ENCODE assay signal across 1 cellular context in genomic region chr9:134338394-134339182, GRCh38.
TF ChIP-seq lines count a peak whose summit lies in the region.

No MANE protein-coding gene starts in this region.

TF ChIP-seq in K562, 482 proteins besides CTCF, POLR2A, EP300 and RAD21 (continued from another document and continues in another):
- TF ChIP-seq RERE (CRISPR knock-in tag; IDR thresholded peaks at IDR 0.05; ENCODE audit: borderline replicate concordance) (peak; percentile 78; the same call in 1 of the 2 replicates), ZNF639 (CRISPR knock-in tag; conservative IDR thresholded peaks at IDR 0.05 in 1 of 2, IDR thresholded peaks at IDR 0.05 in 1 of 2) (peak in 1 of 2 experiments; percentile 81; a peak in 1 of 4 replicates), MTA3 (IDR thresholded peaks at IDR 0.05; ENCODE audit: borderline replicate concordance) (peak; percentile 96), E4F1 (CRISPR knock-in tag; IDR thresholded peaks at IDR 0.05; ENCODE audit: borderline replicate concordance) (no peak), MAZ (CRISPR knock-in tag; conservative IDR thresholded peaks at IDR 0.05 in 1 of 2, IDR thresholded peaks at IDR 0.05 in 1 of 2) (peak; percentile 95 to 97), NFE2 (IDR thresholded peaks at IDR 0.05; ENCODE audit: low read depth) (peak; percentile 25; the same call in 1 of the 2 replicates), ZNF263 (CRISPR knock-in tag; IDR thresholded peaks at IDR 0.05; ENCODE audit: borderline replicate concordance) (no peak; the same call in 1 of the 2 replicates), STAT5A (IDR thresholded peaks at IDR 0.05; ENCODE audit: borderline replicate concordance, low read length) (peak; percentile 95), ZNF76 (CRISPR knock-in tag; IDR thresholded peaks at IDR 0.05; ENCODE audit: borderline replicate concordance) (no peak), HNRNPUL1 (IDR thresholded peaks at IDR 0.05; ENCODE audit: low read length) (no peak), TRIM24 (IDR thresholded peaks at IDR 0.05) (peak; percentile 87 to 92), ZNF644 (tag; IDR thresholded peaks at IDR 0.05; ENCODE audit: low read depth) (peak; percentile 90), ZSCAN29 (IDR thresholded peaks at IDR 0.05) (no peak), GMEB1 (CRISPR knock-in tag; IDR thresholded peaks at IDR 0.05) (no peak), KLF16 (IDR thresholded peaks at IDR 0.05) (peak; percentile 98), ARID4B (CRISPR knock-in tag; IDR thresholded peaks at IDR 0.05) (peak; percentile 97), GABPB1 (CRISPR knock-in tag; IDR thresholded peaks at IDR 0.05) (peak; percentile 75), PHF20 (IDR thresholded peaks at IDR 0.05; ENCODE audit: partially characterized antibody) (no peak), POLR2AphosphoS2 (IDR thresholded peaks at IDR 0.05; ENCODE audit: low read length) (no peak), ARNT (IDR thresholded peaks at IDR 0.05) (peak in 1 of 2 experiments; percentile 66; a peak in 1 of 4 replicates), XRCC5 (IDR thresholded peaks at IDR 0.05; ENCODE audit: low read depth, low read length) (peak; percentile 63; the same call in 1 of the 2 replicates), MGA (IDR thresholded peaks at IDR 0.05) (no peak), TEAD4 (IDR thresholded peaks at IDR 0.05; ENCODE audit: low read length) (peak; percentile 97), TEAD4 (CRISPR knock-in tag; IDR thresholded peaks at IDR 0.05; ENCODE audit: borderline replicate concordance) (no peak)
